In genomic region chr17:11023639-11024479, GRCh38 we compare ENCODE assay signal across 21 cellular contexts.
"Had no signal": no experiment of that assay in that cellular context is flagged by ENCODE, and none has a peak within 500 bp of the region (broad histone marks: within the 10 kb centered on the region; RNA-seq: fewer than 3 reads in every experiment).

No MANE protein-coding gene starts in this region.

- H3K4me2 ChIP-seq: SK-N-SH had no signal

- ATAC-seq: HepG2 had no signal

- DNase-seq: IMR-90, Karpas-422, KG1, MG63, NCI-H1092, NCI-H1105 treated with DMSO at 0.1 percent for 48 hours, NCI-H1417 treated with DMSO at 0.1 percent for 48 hours, NCI-H146, NCI-H1694 treated with DMSO at 0.1 percent for 48 hours, NCI-H1930, NCI-H2081, NCI-H2107, NCI-H2227 treated with DMSO at 0.1 percent for 48 hours, NCI-H524, NCI-H526 treated with DMSO at 0.1 percent for 48 hours, NCI-H774, RPMI8226, SHP77, SK-N-SH had no signal

- H3K36me3 ChIP-seq: MG63 had no signal

- H3K9me3 ChIP-seq: MG63, SK-N-SH had no signal

- FAIRE-seq: HepG2, RCC 7860 had no signal

- H3K9ac ChIP-seq: SK-N-SH had no signal

- H3K4me3 ChIP-seq: MG63 had no signal
